ENCODE assay signal across 8 cellular contexts in genomic region chrX:19343462-19344206, GRCh38. TPM values are rescaled to one million over a fixed set of nuclear protein-coding genes. Genes with fewer than 3 reads are reported as not detected.
A peak's percentile ranks its signal among the peaks of the same experiment; 100 is the strongest.
DNase-seq lines count a peak whose midpoint lies in the region; ATAC-seq and TF ChIP-seq lines count a peak whose summit lies in the region.

PDHA1 (plus strand) TSS chrX:19343927; CDS start chrX:19344038, 111 bp downstream.

- peaks cover 5% of the 10 kb centered on the region for H3K4me1 Mint-ChIP-seq in activated T-helper 17 cell treated with anti-CD3 and anti-CD28 coated beads, Interleukin-2, amount 50 U/mL, for 72 hours
- H3K4me1 Mint-ChIP-seq in naive thymus-derived CD8-positive, alpha-beta T cell, result peaks cover 5 to 23% (median 15%) of the 10 kb centered on the region in 4 donors

- H3K36me3 Mint-ChIP-seq in activated T-helper 17 cell treated with anti-CD3 and anti-CD28 coated beads, Interleukin-2, amount 50 U/mL, for 72 hours (ENCODE audit: low read depth), result peaks cover 10% of the 10 kb centered on the region
- peaks cover 0 to 6% (median 0%) of the 10 kb centered on the region in 3 donors for H3K36me3 Mint-ChIP-seq in naive thymus-derived CD8-positive, alpha-beta T cell

- POLR2A ChIA-PET in RWPE1 (lab: Yijun Ruan, JAX; ENCODE audit: low non-redundant PET), result no interaction called here
- POLR2A ChIA-PET in naive thymus-derived CD8-positive, alpha-beta T cell (lab: Charles Lee), result no interaction called here

- H3K4me3 ChIP-seq in LNCaP clone FGC (ENCODE audit: low read depth, low read length), result peak within 1 kb of the TSS; percentile 85

- H3K27me3 Mint-ChIP-seq in activated T-helper 17 cell treated with anti-CD3 and anti-CD28 coated beads, Interleukin-2, amount 50 U/mL, for 72 hours, result no peaks in the 10 kb centered on the region
- peaks cover 0 to 2% (median 0%) of the 10 kb centered on the region in 5 donors for H3K27me3 Mint-ChIP-seq in naive thymus-derived CD8-positive, alpha-beta T cell

- H3K27ac Mint-ChIP-seq in activated T-helper 17 cell treated with anti-CD3 and anti-CD28 coated beads, Interleukin-2, amount 50 U/mL, for 72 hours, result peak within 1 kb of the TSS; percentile 81
- peak within 1 kb of the TSS; percentile 53 to 95 (median 92) for H3K27ac Mint-ChIP-seq in naive thymus-derived CD8-positive, alpha-beta T cell

- H3K9me3 Mint-ChIP-seq in activated T-helper 17 cell treated with anti-CD3 and anti-CD28 coated beads, Interleukin-2, amount 50 U/mL, for 72 hours, result no peaks in the 10 kb centered on the region
- no peaks in the 10 kb centered on the region for H3K9me3 Mint-ChIP-seq in naive thymus-derived CD8-positive, alpha-beta T cell

- CTCF ChIA-PET in RWPE1 (lab: Yijun Ruan, JAX), result no interaction called here

- H3K27ac ChIP-seq in RWPE1, result peak within 1 kb of the TSS; percentile 69

- peak within 1 kb of the TSS; percentile 81 for H3K4me3 Mint-ChIP-seq in activated T-helper 17 cell treated with anti-CD3 and anti-CD28 coated beads, Interleukin-2, amount 50 U/mL, for 72 hours
- H3K4me3 Mint-ChIP-seq in naive thymus-derived CD8-positive, alpha-beta T cell, result peak within 1 kb of the TSS; percentile 80 to 91 (median 88)

- DNase-seq in Daoy (ENCODE audit: low read depth) (peak; percentile 93), GOT3 (lab: John Stamatoyannopoulos, UW) (peak; percentile 82), LNCaP clone FGC (ENCODE audit: low read depth) (peak; percentile 73), RWPE1 (ENCODE audit: low spot score) (peak; percentile 89), fibroblast of gingiva (ENCODE audit: low read depth) (peak; percentile 90)
- DNase-seq in naive thymus-derived CD8-positive, alpha-beta T cell, result peak; percentile 80 to 95 (median 92)
- DNase-seq in stimulated activated naive CD4-positive, alpha-beta T cell (lab: John Stamatoyannopoulos, UW), result peak; percentile 80 to 92 (median 90)

- peak; percentile 99 for ATAC-seq in activated T-helper 17 cell treated with anti-CD3 and anti-CD28 coated beads, Interleukin-2, amount 50 U/mL, for 72 hours (replicated peaks)
- peak; percentile 93 to 95 for ATAC-seq in naive thymus-derived CD8-positive, alpha-beta T cell

- TF ChIP-seq CTCF in LNCaP clone FGC (IDR thresholded peaks at IDR 0.05; ENCODE audit: control insufficient read depth, extremely low read depth, insufficient read depth) (no peak), RWPE1 (conservative IDR thresholded peaks at IDR 0.05; ENCODE audit: low read depth) (no peak)

RNA-seq across cellular contexts. Expression of gene PDHA1, which starts in this region (rescaled TPM):
- 135 and 204 TPM in 2 replicates for total RNA-seq in Daoy (2014; rRNA removed; shearing (Covaris generic))
- 100 to 1,000 TPM in 1 of 2 donors, 10 to 100 TPM in 1; 89.1 to 178 TPM for total RNA-seq in activated T-helper 17 cell treated with anti-CD3 and anti-CD28 coated beads, Interleukin-2, amount 50 U/mL, for 72 hours
- 100 to 1,000 TPM; 125 to 130 TPM for total RNA-seq in naive thymus-derived CD8-positive, alpha-beta T cell
- polyA plus RNA-seq in naive thymus-derived CD8-positive, alpha-beta T cell, result 10 to 100 TPM; 79.5 to 85.4 (median 82.7) TPM

Comparison
In these comparisons a context has a peak if more than half of its experiments do, and no peak if none do; other contexts are left out.
1. Peak in every context shown above with its lines: DNase-seq, ATAC-seq, H3K4me3 ChIP-seq and H3K27ac ChIP-seq.